Comparison of ENCODE assay signal across 19 cellular contexts in genomic region chr2:46160326-46160725, GRCh38.
DNase-seq lines count a peak whose midpoint lies in the region; ATAC-seq, FAIRE-seq and TF ChIP-seq lines count a peak whose summit lies in the region.
"Had no signal": no experiment of that assay in that cellular context is flagged by ENCODE, and none has a peak within 500 bp of the region (broad histone marks: within the 10 kb centered on the region; RNA-seq: fewer than 3 reads in every experiment).

No MANE protein-coding gene starts in this region.

- H2BK5ac ChIP-seq in trophoblast cell (ENCODE audit: low read depth, low read length, poor library complexity): peak overlapping the region; percentile 38

- peak overlapping the region; percentile 8 for H2BK120ac ChIP-seq in trophoblast cell (ENCODE audit: insufficient read depth, low read length, poor library complexity)

- H3K18ac ChIP-seq in trophoblast cell (ENCODE audit: low read length): no peak overlapping the region

- H3K4me2 ChIP-seq in trophoblast cell (ENCODE audit: low read length): no peak overlapping the region
- H3K4me2 ChIP-seq: BLaER1, GM23338 had no signal

- peak overlapping the region; percentile 50 for H4K91ac ChIP-seq in trophoblast cell (ENCODE audit: low read depth, low read length)

- H2AK5ac ChIP-seq in trophoblast cell (ENCODE audit: low read length): peak overlapping the region; percentile 5

- H3K36me3 ChIP-seq in kidney (ENCODE audit: control insufficient read depth in 1 of 2, insufficient read depth in 2 of 2, low read length in 2 of 2): peaks cover 5 to 11% of the 10 kb centered on the region in 2 donors
- peaks cover 0 to 5% of the 10 kb centered on the region in 2 experiments for H3K36me3 ChIP-seq in trophoblast cell (ENCODE audit: control insufficient read depth in 1 of 2, insufficient read depth in 2 of 2, low read length in 2 of 2)

- peaks cover 8% of the 10 kb centered on the region for H3K79me2 ChIP-seq in trophoblast cell (ENCODE audit: control insufficient read depth, insufficient read depth, low read length, poor library complexity)

- H3K4me3 ChIP-seq in kidney (ENCODE audit: low read length in 2 of 2): no peak overlapping the region
- no peak overlapping the region for H3K4me3 ChIP-seq in trophoblast cell (ENCODE audit: low read depth, low read length)
- H3K4me3 ChIP-seq: BLaER1, GM23338 had no signal

- H3K27ac ChIP-seq in kidney (ENCODE audit: low read depth in 2 of 2, low read length in 2 of 2) (no peak overlapping the region), trophoblast cell (ENCODE audit: low read depth, low read length) (no peak overlapping the region)
- H3K27ac ChIP-seq: 22Rv1, BLaER1, C4-2B had no signal

- H3K9ac ChIP-seq in kidney (ENCODE audit: low read length in 2 of 2) (no peak overlapping the region), trophoblast cell (ENCODE audit: low read length) (no peak overlapping the region)
- H3K9ac ChIP-seq: BLaER1 had no signal

- H4K8ac ChIP-seq in trophoblast cell (ENCODE audit: low read depth, low read length): no peak overlapping the region

- peak overlapping the region; percentile 59 for H2BK12ac ChIP-seq in trophoblast cell (ENCODE audit: low read length)

- H3K4me1 ChIP-seq in kidney (ENCODE audit: control insufficient read depth in 1 of 2, insufficient read depth in 1 of 2, low read depth in 1 of 2, low read length in 2 of 2) (peaks cover 10 to 11% of the 10 kb centered on the region in 2 donors), trophoblast cell (ENCODE audit: control insufficient read depth in 1 of 2, insufficient read depth in 2 of 2, low read length in 2 of 2) (peaks cover 22 to 24% of the 10 kb centered on the region in 2 experiments)
- H3K4me1 ChIP-seq: BLaER1 had no signal

- no peak for TF ChIP-seq CTCF in kidney (IDR thresholded peaks at IDR 0.05; ENCODE audit: borderline replicate concordance, extremely low read depth, insufficient read depth)

- peak overlapping the region; percentile 42 for H3K14ac ChIP-seq in trophoblast cell (ENCODE audit: low read length)

- H3K9me3 ChIP-seq in kidney (ENCODE audit: control insufficient read depth in 1 of 2, low read length in 2 of 2) (no peaks in the 10 kb centered on the region), trophoblast cell (ENCODE audit: insufficient read depth, low read depth, low read length) (no peaks in the 10 kb centered on the region)
- H3K9me3 ChIP-seq: BLaER1, Caco-2 had no signal

- H4K12ac ChIP-seq in trophoblast cell (ENCODE audit: low read depth, low read length): no peak overlapping the region

- WGBS in trophoblast cell (ENCODE audit: extremely low coverage, insufficient coverage, insufficient read length): no CpG with 5 or more reads among the region's 6 CpGs

- peak; percentile 25 for DNase-seq in activated effector memory CD4-positive, alpha-beta T cell treated with anti-CD3 and anti-CD28 coated beads, Interleukin-2, amount 50 U/mL, for 16 hours
- no peak for DNase-seq in activated effector memory CD4-positive, alpha-beta T cell treated with Interleukin-2 at 50 U/mL for 16 hours
- DNase-seq in kidney: peak; percentile 7
- DNase-seq in trophoblast cell: no peak
- DNase-seq: Caco-2; CD4-positive, CD25-positive, alpha-beta regulatory T cell; CD8-positive, alpha-beta T cell; DMS153; DND-41; H9 had no signal

- H3K4ac ChIP-seq in trophoblast cell (ENCODE audit: low read depth, low read length): no peak overlapping the region

- peaks cover 26% of the 10 kb centered on the region for H3K79me1 ChIP-seq in trophoblast cell (ENCODE audit: low read length)

- H3K23ac ChIP-seq in trophoblast cell (ENCODE audit: low read length): no peak overlapping the region

- H2AFZ ChIP-seq in trophoblast cell (ENCODE audit: insufficient read depth, low read length, poor library complexity): no peak overlapping the region
- H2AFZ ChIP-seq: GM23338 had no signal

- H3K27me3 ChIP-seq in trophoblast cell (ENCODE audit: insufficient read depth, low read length): no peaks in the 10 kb centered on the region
- H3K27me3 ChIP-seq: BLaER1 had no signal

- no peak for ATAC-seq in GM18858 (IDR thresholded peaks at IDR 0.05; ENCODE audit: unreplicated experiment)
- no peak for ATAC-seq in HG02885 (IDR thresholded peaks at IDR 0.05; ENCODE audit: poor library complexity, unreplicated experiment)
- ATAC-seq: CD8-positive, alpha-beta T cell; GM23338; HCT116 had no signal

- intact Hi-C loops in kidney (cut with DNase I): no loop called here

- no peak for FAIRE-seq in kidney (lab: Jason Lieb, UNC)
- FAIRE-seq: A204.1, G401.6 had no signal

Comparison
In these comparisons a context has a peak if more than half of its experiments do, and no peak if none do; other contexts are left out.
1. DNase-seq: peak in activated effector memory CD4-positive, alpha-beta T cell treated with anti-CD3 and anti-CD28 coated beads, Interleukin-2, amount 50 U/mL, for 16 hours (single experiment) and kidney (single experiment); none in activated effector memory CD4-positive, alpha-beta T cell treated with Interleukin-2 at 50 U/mL for 16 hours (single experiment) and trophoblast cell (0 of 2).